8 cellular contexts compared by ENCODE assay signal in the genomic region with DNA sequence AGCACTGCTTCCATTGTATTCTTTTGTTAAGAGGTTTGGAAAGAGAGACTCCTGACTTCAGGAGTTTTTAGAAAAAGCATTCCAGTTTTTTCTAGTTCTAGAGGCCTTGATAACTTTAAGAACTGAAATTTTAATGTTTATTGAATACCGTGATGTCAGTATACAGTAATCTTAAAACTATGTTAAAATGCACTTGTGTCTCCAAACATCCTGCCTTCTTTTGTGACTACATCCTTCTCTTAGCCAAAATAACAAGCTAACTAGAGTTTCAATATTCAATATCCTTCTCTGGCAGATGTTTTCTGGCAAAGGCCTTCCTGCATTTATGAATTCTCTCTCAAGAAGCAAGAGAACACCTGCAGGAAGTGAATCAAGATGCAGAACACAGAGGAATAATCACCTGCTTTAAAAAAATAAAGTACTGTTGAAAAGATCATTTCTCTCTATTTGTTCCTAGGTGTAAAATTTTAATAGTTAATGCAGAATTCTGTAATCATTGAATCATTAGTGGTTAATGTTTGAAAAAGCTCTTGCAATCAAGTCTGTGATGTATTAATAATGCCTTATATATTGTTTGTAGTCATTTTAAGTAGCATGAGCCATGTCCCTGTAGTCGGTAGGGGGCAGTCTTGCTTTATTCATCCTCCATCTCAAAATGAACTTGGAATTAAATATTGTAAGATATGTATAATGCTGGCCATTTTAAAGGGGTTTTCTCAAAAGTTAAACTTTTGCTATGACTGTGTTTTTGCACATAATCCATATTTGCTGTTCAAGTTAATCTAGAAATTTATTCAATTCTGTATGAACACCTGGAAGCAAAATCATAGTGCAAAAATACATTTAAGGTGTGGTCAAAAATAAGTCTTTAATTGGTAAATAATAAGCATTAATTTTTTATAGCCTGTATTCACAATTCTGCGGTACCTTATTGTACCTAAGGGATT.
A peak's percentile ranks its signal among the peaks of the same experiment; 100 is the strongest.
DNase-seq lines count a peak whose midpoint lies in the region; ATAC-seq and TF ChIP-seq lines count a peak whose summit lies in the region.

No MANE protein-coding gene starts in this region.

- H3K27me3 Mint-ChIP-seq in memory B cell, result no peaks in the 10 kb centered on the region

- peak overlapping the region; percentile 5; the same call in 1 of the 2 replicates for H3K4me3 ChIP-seq in WI38 (ENCODE audit: low read depth, low read length)

- DNase-seq in NCI-H510A treated with DMSO at 0.1 percent for 48 hours (lab: John Stamatoyannopoulos, UW) (peak; percentile 71), NCI-H510A (lab: John Stamatoyannopoulos, UW) (no peak), NCI-H1694 treated with DMSO at 0.1 percent for 48 hours (lab: John Stamatoyannopoulos, UW) (peak; percentile 64), dedifferentiated amniotic fluid mesenchymal stem cell (ENCODE audit: extremely low spot score) (peak; percentile 82), memory B cell (ENCODE audit: low spot score in 2 of 2) (peak; percentile 26 to 42)
- peak; percentile 4 to 36 for DNase-seq in stimulated activated CD8-positive, alpha-beta memory T cell treated with anti-CD3 and anti-CD28 coated beads, Interleukin-4, amount 100 ng/mL, for 4 hours (ENCODE audit: low read depth in 2 of 2, low spot score in 1 of 2)

- peaks cover 11% of the 10 kb centered on the region for H3K36me3 Mint-ChIP-seq in memory B cell

- H3K9me3 Mint-ChIP-seq in memory B cell, result no peaks in the 10 kb centered on the region

- ATAC-seq in memory B cell (ENCODE audit: low read depth) (no peak), GM21576 (IDR thresholded peaks at IDR 0.05; ENCODE audit: unreplicated experiment) (no peak)

- no peak overlapping the region for H3K4me3 Mint-ChIP-seq in memory B cell

- TF ChIP-seq CTCF in WI38 (IDR thresholded peaks at IDR 0.05; ENCODE audit: low read depth, low read length), result peak; percentile 48; the same call in 1 of the 2 replicates

- H3K4me1 Mint-ChIP-seq in memory B cell, result no peaks in the 10 kb centered on the region

- no peak overlapping the region for H3K27ac Mint-ChIP-seq in memory B cell
